ENCODE assay signal across 14 cellular contexts in the genomic region with DNA sequence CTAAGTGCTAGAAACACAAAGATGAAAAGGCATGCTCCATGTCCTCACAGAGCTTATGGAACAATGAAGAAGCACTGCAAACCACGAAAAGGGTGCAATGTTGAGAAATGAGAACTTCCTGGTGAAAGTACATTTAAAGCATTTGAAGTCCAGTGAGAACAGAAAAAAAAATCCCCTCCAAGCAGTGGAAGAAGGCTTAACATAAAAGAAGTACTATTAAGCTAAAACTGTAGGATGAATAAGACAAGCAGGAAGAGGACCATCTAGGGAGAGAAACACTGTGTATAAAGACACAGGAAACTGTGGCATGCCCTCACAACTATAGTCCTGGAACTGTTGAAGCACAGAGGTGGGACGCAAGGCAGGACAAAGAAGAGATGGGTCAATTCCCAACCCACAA. TPM values are rescaled to one million over a fixed set of nuclear protein-coding genes. Genes with fewer than 3 reads are reported as not detected.
DNase-seq lines count a peak whose midpoint lies in the region; ATAC-seq, FAIRE-seq and TF ChIP-seq lines count a peak whose summit lies in the region.
"Had no signal": no experiment of that assay in that cellular context is flagged by ENCODE, and none has a peak within 500 bp of the region (broad histone marks: within the 10 kb centered on the region; RNA-seq: fewer than 3 reads in every experiment).

No MANE protein-coding gene starts in this region.

- H3K27ac ChIP-seq in BLaER1 (no peak overlapping the region), IMR-90 (ENCODE audit: insufficient read depth, low read length) (peak overlapping the region; percentile 27; the same call in 1 of the 2 replicates), brain microvascular endothelial cell (peak overlapping the region; percentile 82), small intestine (ENCODE audit: low read depth in 1 of 2, low read length in 1 of 2) (no peak overlapping the region)
- peak overlapping the region; percentile 5 for H3K27ac ChIP-seq in naive thymus-derived CD4-positive, alpha-beta T cell (ENCODE audit: low read depth, low read length)

- H4K91ac ChIP-seq in IMR-90 (ENCODE audit: insufficient read depth, low read depth, low read length), result peak overlapping the region; percentile 45

- H3K4me3 ChIP-seq in BLaER1 (no peak overlapping the region), IMR-90 (ENCODE audit: insufficient read depth, low read depth, low read length) (no peak overlapping the region), brain microvascular endothelial cell (ENCODE audit: low read depth, low read length) (no peak overlapping the region), small intestine (ENCODE audit: low read depth in 1 of 2, low read length in 2 of 2) (no peak overlapping the region)
- H3K4me3 ChIP-seq in naive thymus-derived CD4-positive, alpha-beta T cell (ENCODE audit: low read length), result no peak overlapping the region
- H3K4me3 ChIP-seq: MG63 had no signal

- H3K4me2 ChIP-seq in BLaER1 (peak overlapping the region; percentile 55), IMR-90 (ENCODE audit: low read depth, low read length) (peak overlapping the region; percentile 41; the same call in 1 of the 2 replicates)

- DNase-seq in IMR-90 (no peak), brain microvascular endothelial cell (no peak), NCI-H2029 treated with DMSO at 0.1 percent for 48 hours (lab: John Stamatoyannopoulos, UW) (no peak), pons (ENCODE audit: low spot score) (no peak), small intestine (no peak)
- no peak for DNase-seq in naive thymus-derived CD4-positive, alpha-beta T cell
- no peak for DNase-seq in activated CD4-positive, alpha-beta T cell treated with anti-CD3 and anti-CD28 coated beads, Interleukin-2, amount 50 U/mL, for 4 hours
- DNase-seq: caudate nucleus; CD4-positive, alpha-beta T cell; MG63 had no signal

- H3K4me1 ChIP-seq in BLaER1 (peaks cover 67% of the 10 kb centered on the region), IMR-90 (ENCODE audit: control insufficient read depth, insufficient read depth, low read length) (peaks cover 31% of the 10 kb centered on the region), small intestine (ENCODE audit: control insufficient read depth in 2 of 2, insufficient read depth in 1 of 2, low read depth in 1 of 2, low read length in 1 of 2) (peaks cover 6 to 25% of the 10 kb centered on the region in 2 donors)
- H3K4me1 ChIP-seq in naive thymus-derived CD4-positive, alpha-beta T cell (ENCODE audit: control insufficient read depth in 2 of 2, insufficient read depth in 2 of 2, low read length in 2 of 2), result peaks cover 50 to 53% of the 10 kb centered on the region in 2 donors

- H3K4ac ChIP-seq in IMR-90 (ENCODE audit: low read depth, low read length), result no peak overlapping the region; the same call in 1 of the 2 replicates

- H3K9me1 ChIP-seq in IMR-90 (ENCODE audit: insufficient read depth, low read length), result peaks cover 23% of the 10 kb centered on the region

- no peaks in the 10 kb centered on the region for H3K9me3 Mint-ChIP-seq in naive thymus-derived CD4-positive, alpha-beta T cell
- H3K9me3 Mint-ChIP-seq: activated T-helper 2 cell treated with anti-CD3 and anti-CD28 coated beads, Interferon-gamma antibody, Interleukin-2, Interleukin-4, amounts not matched to agents 10 μg/mL and 5 μg/mL and 100 μg/mL, durations not matched to agents 14 hours and 24 hours and 36 hours; CD4-positive, alpha-beta T cell had no signal

- H3K79me1 ChIP-seq in IMR-90 (ENCODE audit: low read depth in 1 of 2, low read length in 2 of 2), result peaks cover 15 to 63% of the 10 kb centered on the region in 2 experiments; a peak in 3 of 4 replicates

- peak overlapping the region; percentile 33; the same call in 1 of the 2 replicates for H3K18ac ChIP-seq in IMR-90 (ENCODE audit: low read depth, low read length)

- WGBS in IMR-90 (ENCODE audit: extremely low coverage in 2 of 2, insufficient read length in 1 of 2), 2 experiments, result no CpG with 5 or more reads among the region's 2 CpGs
- WGBS in small intestine, 3 donors, result 55 to 79% (median 62%) methylated on average over 2 of the region's 2 CpGs

- peak overlapping the region; percentile 25; the same call in 1 of the 2 replicates for H3K23ac ChIP-seq in IMR-90 (ENCODE audit: low read depth, low read length)

- ATAC-seq in IMR-90 (ENCODE audit: low read depth), result no peak
- ATAC-seq in naive thymus-derived CD4-positive, alpha-beta T cell, result no peak
- ATAC-seq: activated CD4-positive, CD25-positive, alpha-beta regulatory T cell treated with anti-CD3 and anti-CD28 coated beads, Interleukin-2, amount 50 U/mL, for 24 hours had no signal

- in situ Hi-C loops in IMR-90 (cut with MboI; ENCODE audit: low sequenced_read_pairs) (no loop called here), brain microvascular endothelial cell (cut with HindIII; ENCODE audit: low pct_ligation_motif_present, low sequenced_read_pairs) (no loop called here)

- no peak for TF ChIP-seq POLR2A in IMR-90 (IDR thresholded peaks at IDR 0.05; ENCODE audit: low read depth, low read length)

- H4K5ac ChIP-seq in IMR-90 (ENCODE audit: low read depth, low read length), result peak overlapping the region; percentile 61; the same call in 1 of the 2 replicates

- no peak overlapping the region for H2BK20ac ChIP-seq in IMR-90 (ENCODE audit: low read depth, low read length)

- H3K27me3 Mint-ChIP-seq in naive thymus-derived CD4-positive, alpha-beta T cell, result no peaks in the 10 kb centered on the region
- H3K27me3 Mint-ChIP-seq: CD4-positive, alpha-beta T cell had no signal

- H3K9me3 ChIP-seq in BLaER1 (no peaks in the 10 kb centered on the region), IMR-90 (ENCODE audit: control insufficient read depth, insufficient read depth, low read length) (no peaks in the 10 kb centered on the region), small intestine (ENCODE audit: control insufficient read depth, low read depth) (no peaks in the 10 kb centered on the region)
- H3K9me3 ChIP-seq in naive thymus-derived CD4-positive, alpha-beta T cell (ENCODE audit: control insufficient read depth in 2 of 3, low read length in 3 of 3), result no peaks in the 10 kb centered on the region
- H3K9me3 ChIP-seq: MG63 had no signal

- no TSS peak for BruUV-seq in IMR-90 (replicated peaks; lab: Mats Ljungman, UMichigan)

- peak overlapping the region; percentile 96 for H2BK5ac ChIP-seq in IMR-90 (ENCODE audit: low read depth, low read length, poor library complexity, severe bottlenecking)

- H3K14ac ChIP-seq in IMR-90 (replicated peaks; ENCODE audit: low read depth, low read length), result peak overlapping the region; percentile 25

- peak overlapping the region; percentile 5; the same call in 1 of the 2 replicates for H2BK120ac ChIP-seq in IMR-90 (ENCODE audit: low read depth, low read length)

- TF ChIP-seq CTCF in IMR-90 (conservative IDR thresholded peaks at IDR 0.05; ENCODE audit: low read depth, low read length) (no peak), brain microvascular endothelial cell (IDR thresholded peaks at IDR 0.05; ENCODE audit: low read depth, low read length, missing control alignments) (no peak)

- H4K8ac ChIP-seq in IMR-90 (ENCODE audit: low read depth in 2 of 2, low read length in 2 of 2), result peak overlapping the region in 1 of 2 experiments; percentile 29; a peak in 2 of 4 replicates

- dilution Hi-C loops in IMR-90 (cut with HindIII; ENCODE audit: low sequenced_read_pairs, unreplicated experiment), result no loop called here

- intact Hi-C loops in IMR-90 (cut with micrococcal nuclease), result no loop called here
- intact Hi-C loops in naive thymus-derived CD4-positive, alpha-beta T cell (cut with micrococcal nuclease), result loop anchor here in 1 of 2 donors (1.0 kb wide), 1 partner anchor 10 kb away; a partner anchor contains a TSS

- no peak overlapping the region for H2AK9ac ChIP-seq in IMR-90 (replicated peaks; ENCODE audit: low read depth, low read length, poor library complexity)

- H3K27me3 ChIP-seq in BLaER1 (no peaks in the 10 kb centered on the region), IMR-90 (ENCODE audit: control insufficient read depth, insufficient read depth, low read length) (no peaks in the 10 kb centered on the region), brain microvascular endothelial cell (replicated peaks) (no peaks in the 10 kb centered on the region), small intestine (ENCODE audit: control insufficient read depth in 2 of 2, insufficient read depth in 2 of 2, low read length in 2 of 2) (no peaks in the 10 kb centered on the region)
- H3K27me3 ChIP-seq in naive thymus-derived CD4-positive, alpha-beta T cell (ENCODE audit: control insufficient read depth in 2 of 2, insufficient read depth in 2 of 2, low read length in 2 of 2), result no peaks in the 10 kb centered on the region
- H3K27me3 ChIP-seq: MG63 had no signal

- no peak overlapping the region for H3K27ac Mint-ChIP-seq in naive thymus-derived CD4-positive, alpha-beta T cell
- H3K27ac Mint-ChIP-seq: activated T-helper 2 cell treated with anti-CD3 and anti-CD28 coated beads, Interferon-gamma antibody, Interleukin-2, Interleukin-4, amounts not matched to agents 10 μg/mL and 5 μg/mL and 100 μg/mL, durations not matched to agents 14 hours and 24 hours and 36 hours; CD4-positive, alpha-beta T cell had no signal

- no peak for FAIRE-seq in small intestine (lab: Jason Lieb, UNC)
- FAIRE-seq: keratinocyte had no signal

- H3K36me3 ChIP-seq in BLaER1 (peaks cover 4% of the 10 kb centered on the region; the same call in 1 of the 2 replicates), IMR-90 (ENCODE audit: control insufficient read depth, insufficient read depth, low read length) (no peaks in the 10 kb centered on the region), brain microvascular endothelial cell (replicated peaks) (no peaks in the 10 kb centered on the region), small intestine (ENCODE audit: control insufficient read depth in 2 of 2, insufficient read depth in 2 of 2, low read length in 2 of 2) (no peaks in the 10 kb centered on the region)
- no peaks in the 10 kb centered on the region for H3K36me3 ChIP-seq in naive thymus-derived CD4-positive, alpha-beta T cell (ENCODE audit: control insufficient read depth in 2 of 3, insufficient read depth in 3 of 3, low read length in 3 of 3)
- H3K36me3 ChIP-seq: MG63 had no signal

- H3K56ac ChIP-seq in IMR-90 (ENCODE audit: extremely low read depth, insufficient read depth, low read length), result no peak overlapping the region

- H4K20me1 ChIP-seq in BLaER1 (peaks cover 98% of the 10 kb centered on the region), IMR-90 (ENCODE audit: insufficient read depth, low read length) (peaks cover 73% of the 10 kb centered on the region)

- H2AK5ac ChIP-seq in IMR-90 (ENCODE audit: low read depth, low read length), result peak overlapping the region; percentile 48; the same call in 1 of the 2 replicates

- H3K4me1 Mint-ChIP-seq in naive thymus-derived CD4-positive, alpha-beta T cell, result peaks cover 10 to 35% (median 28%) of the 10 kb centered on the region in 7 donors

- peaks cover 0 to 4% (median 0%) of the 10 kb centered on the region in 5 donors for H3K36me3 Mint-ChIP-seq in naive thymus-derived CD4-positive, alpha-beta T cell

- H2AFZ ChIP-seq in IMR-90 (replicated peaks; ENCODE audit: low read length, poor library complexity), result no peak overlapping the region

- H2BK15ac ChIP-seq in IMR-90 (ENCODE audit: low read depth, low read length), result 0 out of 3 replicates have a peak overlapping the region, but pooled peaks have one; percentile 13

- no peak for TF ChIP-seq RAD21 in IMR-90 (IDR thresholded peaks at IDR 0.05; ENCODE audit: low read length)

- POLR2A ChIA-PET in IMR-90 (lab: Charles Lee; ENCODE audit: unreplicated experiment), result no interaction called here
- POLR2A ChIA-PET in naive thymus-derived CD4-positive, alpha-beta T cell (lab: Charles Lee), result interaction anchor here (7.2 kb wide), 1 partner anchor 10 kb away, joined by 51 read pairs; a partner anchor contains a TSS

- H3K9ac ChIP-seq in BLaER1 (no peak overlapping the region), IMR-90 (ENCODE audit: low read depth, low read length) (no peak overlapping the region)

- CTCF ChIA-PET in IMR-90 (lab: Yijun Ruan, JAX), result interaction anchor here (0.6 kb wide), 1 partner anchor 26 kb away, joined by 4 read pairs; no protein-coding TSS in a partner anchor
- CTCF ChIA-PET in naive thymus-derived CD4-positive, alpha-beta T cell (lab: Charles Lee), result interaction anchor here (1.0 kb wide), 1 partner anchor 87 kb away, joined by 3 read pairs; no protein-coding TSS in a partner anchor

- no peak overlapping the region for H3K4me3 Mint-ChIP-seq in naive thymus-derived CD4-positive, alpha-beta T cell
- H3K4me3 Mint-ChIP-seq: CD4-positive, alpha-beta T cell had no signal

RNA-seq across cellular contexts. Expression of a gene that starts 10.0 kb away (rescaled TPM):
- 35.0 and 35.8 TPM in 2 replicates for total RNA-seq in IMR-90 (2012; rRNA removed)
- polyA plus RNA-seq in IMR-90 (2012; rRNA removed) (19.2 and 19.9 TPM in 2 replicates), small intestine (10 to 100 TPM; 10.8 to 11.5 (median 11.4) TPM)
- polyA plus RNA-seq in IMR-90 (2012; cell fraction: cytosol; rRNA removed), result 9.9 and 11.5 TPM in 2 replicates
- 10.3 and 34.6 TPM in 2 replicates for polyA plus RNA-seq in IMR-90 (2012; cell fraction: nucleus; rRNA removed; ENCODE audit: low replicate concordance)
- 100 to 1,000 TPM in 1 of 5 experiments, 10 to 100 TPM in 4; 30.3 to 120 (median 45.4) TPM for total RNA-seq in naive thymus-derived CD4-positive, alpha-beta T cell
- polyA plus RNA-seq in naive thymus-derived CD4-positive, alpha-beta T cell, result 10 to 100 TPM in 1 of 2 donors, 1 to 10 TPM in 1; 8.4 to 20.5 TPM

Comparison
In these comparisons a context has a peak if more than half of its experiments do, and no peak if none do; other contexts are left out.
1. H3K27ac ChIP-seq: peak in IMR-90 (single experiment), brain microvascular endothelial cell (single experiment) and naive thymus-derived CD4-positive, alpha-beta T cell (single experiment); none in BLaER1 (single experiment) and small intestine (0 of 2).